Comparison of ENCODE assay signal across 10 cellular contexts in the genomic region with DNA sequence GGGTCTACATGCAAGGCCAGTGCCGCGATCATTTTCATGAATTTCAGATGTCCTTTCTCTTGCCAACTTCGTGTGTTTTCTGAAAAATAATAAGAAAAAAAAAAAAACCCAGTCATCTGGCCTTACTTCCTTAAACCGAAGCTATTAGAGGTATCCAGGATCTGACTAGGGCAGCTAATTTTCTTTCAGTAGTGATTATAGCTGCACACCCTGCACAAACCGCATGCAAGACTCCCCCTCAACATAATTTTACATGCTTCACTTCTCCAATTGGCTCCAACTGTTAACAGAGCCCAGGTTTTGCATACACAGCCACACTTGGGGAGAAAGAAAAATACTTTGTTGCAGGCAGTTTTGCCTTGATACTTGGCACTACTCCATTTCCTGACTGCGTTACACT. TPM values are rescaled to one million over a fixed set of nuclear protein-coding genes. Genes with fewer than 3 reads are reported as not detected.
DNase-seq lines count a peak whose midpoint lies in the region; ATAC-seq, FAIRE-seq and TF ChIP-seq lines count a peak whose summit lies in the region.
"Had no signal": no experiment of that assay in that cellular context is flagged by ENCODE, and none has a peak within 500 bp of the region (broad histone marks: within the 10 kb centered on the region; RNA-seq: fewer than 3 reads in every experiment).

No MANE protein-coding gene starts in this region.

- H3K4me1 Mint-ChIP-seq in astrocyte (ENCODE audit: low read depth, unreplicated experiment) (peaks cover 39% of the 10 kb centered on the region), natural killer cell (no peaks in the 10 kb centered on the region)

- no peaks in the 10 kb centered on the region for H3K27me3 ChIP-seq in astrocyte (ENCODE audit: insufficient read depth, low read length)

- H4K20me1 ChIP-seq in astrocyte (ENCODE audit: insufficient read depth, low read length) = no peaks in the 10 kb centered on the region

- no peak for FAIRE-seq in astrocyte (lab: Jason Lieb, UNC)

- POLR2A ChIA-PET in GM10248 (lab: Yijun Ruan, JAX) = no interaction called here

- no peak overlapping the region for H2AFZ ChIP-seq in astrocyte (ENCODE audit: low read depth, low read length)

- H3K9me3 ChIP-seq in astrocyte (ENCODE audit: insufficient read depth, low read depth, low read length) = peaks cover 3% of the 10 kb centered on the region

- H3K9me3 Mint-ChIP-seq in astrocyte (ENCODE audit: unreplicated experiment) (no peaks in the 10 kb centered on the region), natural killer cell (no peaks in the 10 kb centered on the region)
- H3K9me3 Mint-ChIP-seq: CD8-positive, alpha-beta T cell had no signal

- DNase-seq in GM10248 (ENCODE audit: extremely low spot score) (peak; percentile 51), astrocyte (ENCODE audit: low read depth) (no peak), NCI-H524 (lab: John Stamatoyannopoulos, UW) (no peak), HT-29 (ENCODE audit: low spot score) (no peak), natural killer cell (no peak), inferior parietal cortex (ENCODE audit: extremely low spot score) (no peak)
- DNase-seq: CD8-positive, alpha-beta T cell had no signal

- CTCF ChIA-PET in GM10248 (lab: Yijun Ruan, JAX) = interaction anchor here (0.6 to 1.0 kb wide), 4 partner anchors 11 to 33 kb away, joined by 3 to 4 read pairs (median 3); a partner anchor contains a TSS

- H3K4me2 ChIP-seq in astrocyte (ENCODE audit: low read length) = no peak overlapping the region

- no peak overlapping the region for H3K4me3 Mint-ChIP-seq in astrocyte (ENCODE audit: unreplicated experiment)
- no peak overlapping the region for H3K4me3 Mint-ChIP-seq in natural killer cell
- H3K4me3 Mint-ChIP-seq: CD8-positive, alpha-beta T cell had no signal

- no peaks in the 10 kb centered on the region for H3K36me3 ChIP-seq in astrocyte (ENCODE audit: insufficient read depth, low read length)

- no peak overlapping the region for H3K27ac ChIP-seq in astrocyte (ENCODE audit: low read depth, low read length)
- H3K27ac ChIP-seq: VCaP had no signal

- TF ChIP-seq CTCF in GM10248 (IDR thresholded peaks at IDR 0.05; ENCODE audit: control extremely low read depth, extremely low read depth, low read depth, missing control alignments) = no peak
- no peak for TF ChIP-seq CTCF in astrocyte (IDR thresholded peaks at IDR 0.05; ENCODE audit: insufficient read depth, low read depth, low read length)
- TF ChIP-seq CTCF in natural killer cell (IDR thresholded peaks at IDR 0.05) = no peak

- H3K27me3 Mint-ChIP-seq in astrocyte (ENCODE audit: low read depth, unreplicated experiment) (no peaks in the 10 kb centered on the region), natural killer cell (ENCODE audit: low read depth in 2 of 2) (peaks cover 5 to 16% of the 10 kb centered on the region in 2 donors)

- peaks cover 6% of the 10 kb centered on the region for H3K4me1 ChIP-seq in astrocyte (ENCODE audit: insufficient read depth, low read length)

- H3K79me2 ChIP-seq in astrocyte (ENCODE audit: insufficient read depth, low read length) = no peaks in the 10 kb centered on the region

- H3K4me3 ChIP-seq in astrocyte (ENCODE audit: insufficient read depth, low read depth, low read length) = no peak overlapping the region

- H3K9ac ChIP-seq in astrocyte (ENCODE audit: low read length) = no peak overlapping the region

- ATAC-seq in GM21423 (IDR thresholded peaks at IDR 0.05; ENCODE audit: unreplicated experiment) (peak; percentile 53), HG03439 (IDR thresholded peaks at IDR 0.05; ENCODE audit: unreplicated experiment) (peak; percentile 56), natural killer cell (no peak)
- ATAC-seq: CD8-positive, alpha-beta T cell had no signal

- H3K36me3 Mint-ChIP-seq in astrocyte (ENCODE audit: low read depth, unreplicated experiment) = no peaks in the 10 kb centered on the region
- no peaks in the 10 kb centered on the region for H3K36me3 Mint-ChIP-seq in natural killer cell
- H3K36me3 Mint-ChIP-seq: CD8-positive, alpha-beta T cell had no signal

- H3K27ac Mint-ChIP-seq in astrocyte (ENCODE audit: unreplicated experiment) = peak overlapping the region; percentile 66
- H3K27ac Mint-ChIP-seq in natural killer cell = no peak overlapping the region
- H3K27ac Mint-ChIP-seq: CD8-positive, alpha-beta T cell had no signal

- intact Hi-C loops in natural killer cell (cut with micrococcal nuclease) = no loop called here

RNA-seq across cellular contexts. Expression of a gene that starts 11.8 kb away (rescaled TPM):
- total RNA-seq in astrocyte (10.1 and 16.7 TPM in 2 replicates), natural killer cell (10 to 100 TPM in 2 of 3 donors, 1 to 10 TPM in 1; 6.6 to 32.5 (median 16.1) TPM)
- total RNA-seq in HT-29 (2014; rRNA removed; shearing (Covaris generic)) = not detected in 2 replicates

Comparison
In these comparisons a context has a peak if more than half of its experiments do, and no peak if none do; other contexts are left out.
1. ATAC-seq: peak in GM21423 (single experiment) and HG03439 (single experiment); none in natural killer cell (0 of 3).